11 cellular contexts compared by ENCODE assay signal in genomic region chr10:69968830-69969229, GRCh38.
DNase-seq lines count a peak whose midpoint lies in the region; ATAC-seq and TF ChIP-seq lines count a peak whose summit lies in the region.
"Had no signal": no experiment of that assay in that cellular context is flagged by ENCODE, and none has a peak within 500 bp of the region (broad histone marks: within the 10 kb centered on the region; RNA-seq: fewer than 3 reads in every experiment).

No MANE protein-coding gene starts in this region.

- WGBS in mammary epithelial cell (ENCODE audit: low coverage, missing lambda C conversion rate): 84% methylated on average over 3 of the region's 3 CpGs

- no peak overlapping the region for H3K4me3 Mint-ChIP-seq in nephron progenitor cell
- H3K4me3 Mint-ChIP-seq: activated CD8-positive, alpha-beta T cell treated with anti-CD3 and anti-CD28 coated beads for 36 hours had no signal

- peaks cover 3% of the 10 kb centered on the region for H3K27me3 ChIP-seq in mammary epithelial cell (ENCODE audit: insufficient read depth, low read length)
- H3K27me3 ChIP-seq: breast epithelium had no signal

- DNase-seq in ELR (ENCODE audit: low read depth): peak; percentile 23
- DNase-seq in NCI-H1694 (lab: John Stamatoyannopoulos, UW): peak; percentile 23
- DNase-seq in mammary epithelial cell: peak; percentile 32
- no peak for DNase-seq in nephron progenitor cell
- no peak for DNase-seq in C1 segment of cervical spinal cord (lab: John Stamatoyannopoulos, UW)
- DNase-seq: activated CD8-positive, alpha-beta T cell treated with anti-CD3 and anti-CD28 coated beads for 36 hours had no signal

- ATAC-seq in GM21825 (IDR thresholded peaks at IDR 0.05; ENCODE audit: unreplicated experiment) (no peak), GM21390 (IDR thresholded peaks at IDR 0.05; ENCODE audit: unreplicated experiment) (no peak), HG02763 (IDR thresholded peaks at IDR 0.05; ENCODE audit: unreplicated experiment) (no peak)
- ATAC-seq: activated CD8-positive, alpha-beta T cell treated with anti-CD3 and anti-CD28 coated beads for 36 hours had no signal

- dilution Hi-C loops in mammary epithelial cell (cut with HindIII; ENCODE audit: low sequenced_read_pairs): no loop called here

- no peak overlapping the region for H2AFZ ChIP-seq in mammary epithelial cell (ENCODE audit: low read depth, low read length)

- no peak overlapping the region for H3K27ac Mint-ChIP-seq in nephron progenitor cell
- H3K27ac Mint-ChIP-seq: activated CD8-positive, alpha-beta T cell treated with anti-CD3 and anti-CD28 coated beads for 36 hours had no signal

- no TSS peak for BruUV-seq in mammary epithelial cell (replicated peaks; lab: Mats Ljungman, UMichigan)

- H3K36me3 ChIP-seq in mammary epithelial cell (ENCODE audit: insufficient read depth, low read length): no peaks in the 10 kb centered on the region
- H3K36me3 ChIP-seq: breast epithelium had no signal

- H3K36me3 Mint-ChIP-seq in nephron progenitor cell (ENCODE audit: low read depth): no peaks in the 10 kb centered on the region

- intact Hi-C loops in mammary epithelial cell (cut with micrococcal nuclease): loop anchor here (1.0 to 10.0 kb wide), 5 partner anchors 83 to 395 kb away; partner anchors contain the start of genes MACROH2A2 and TYSND1

- H3K9me3 ChIP-seq in mammary epithelial cell (replicated peaks; ENCODE audit: insufficient read depth, low read length): no peaks in the 10 kb centered on the region
- H3K9me3 ChIP-seq: breast epithelium had no signal

- H3K4me1 Mint-ChIP-seq in nephron progenitor cell: peaks cover 53% of the 10 kb centered on the region

- no peak overlapping the region for H3K27ac ChIP-seq in mammary epithelial cell (ENCODE audit: insufficient read depth, low read depth, low read length)
- H3K27ac ChIP-seq: breast epithelium, HL-60 had no signal

- peaks cover 4% of the 10 kb centered on the region for H3K27me3 Mint-ChIP-seq in nephron progenitor cell (ENCODE audit: low read depth, poor library complexity)

- in situ Hi-C loops in mammary epithelial cell (cut with MboI; ENCODE audit: low sequenced_read_pairs in 2 of 2): no loop called here

- CTCF ChIA-PET in mammary epithelial cell (lab: Charles Lee; ENCODE audit: low non-redundant PET): no interaction called here

- H3K4me3 ChIP-seq in mammary epithelial cell (replicated peaks in 1 of 3; ENCODE audit: insufficient read depth in 1 of 3, low read depth in 2 of 3, low read length in 3 of 3): no peak overlapping the region
- H3K4me3 ChIP-seq: breast epithelium had no signal

- H3K4me2 ChIP-seq in mammary epithelial cell (ENCODE audit: insufficient read depth, low read depth, low read length): no peak overlapping the region

- no peak overlapping the region for H3K9ac ChIP-seq in mammary epithelial cell (ENCODE audit: insufficient read depth, low read length)

- H3K79me2 ChIP-seq in mammary epithelial cell (ENCODE audit: insufficient read depth, low read length): no peaks in the 10 kb centered on the region

- peak; percentile 29 to 60 for TF ChIP-seq CTCF in mammary epithelial cell (conservative IDR thresholded peaks at IDR 0.05 in 1 of 2, IDR thresholded peaks at IDR 0.05 in 1 of 2; ENCODE audit: extremely low read depth in 1 of 2, insufficient read depth in 1 of 2, low read depth in 1 of 2, low read length in 2 of 2)
- TF ChIP-seq CTCF in nephron progenitor cell (IDR thresholded peaks at IDR 0.05): peak; percentile 19

- H4K20me1 ChIP-seq in mammary epithelial cell (ENCODE audit: insufficient read depth, low read length): no peaks in the 10 kb centered on the region

- H3K4me1 ChIP-seq in mammary epithelial cell (ENCODE audit: insufficient read depth, low read length): peaks cover 4% of the 10 kb centered on the region
- H3K4me1 ChIP-seq: breast epithelium had no signal

- no peaks in the 10 kb centered on the region for H3K9me3 Mint-ChIP-seq in nephron progenitor cell
- H3K9me3 Mint-ChIP-seq: activated CD8-positive, alpha-beta T cell treated with anti-CD3 and anti-CD28 coated beads for 36 hours had no signal

Comparison
In these comparisons a context has a peak if more than half of its experiments do, and no peak if none do; other contexts are left out.
1. DNase-seq: peak in ELR (single experiment), NCI-H1694 (single experiment) and mammary epithelial cell (single experiment); none in nephron progenitor cell (single experiment) and C1 segment of cervical spinal cord (0 of 14).